In genomic region chr3:14425574-14426304, GRCh38 we compare ENCODE assay signal across 9 cellular contexts. TPM values are rescaled to one million over a fixed set of nuclear protein-coding genes. Genes with fewer than 3 reads are reported as not detected.
DNase-seq lines count a peak whose midpoint lies in the region; ATAC-seq, FAIRE-seq and TF ChIP-seq lines count a peak whose summit lies in the region.
"Had no signal": no experiment of that assay in that cellular context is flagged by ENCODE, and none has a peak within 500 bp of the region (broad histone marks: within the 10 kb centered on the region; RNA-seq: fewer than 3 reads in every experiment).

No MANE protein-coding gene starts in this region.

- FAIRE-seq in GM18507 (lab: Jason Lieb, UNC): peak; percentile 76

- H3K4me3 ChIP-seq in GM23248 (no peak overlapping the region), prostate gland (no peak overlapping the region)
- H3K4me3 ChIP-seq: SK-N-MC had no signal

- no peak overlapping the region for H2AFZ ChIP-seq in GM23248

- H3K79me2 ChIP-seq in GM23248 (ENCODE audit: insufficient read depth): 0 out of 2 replicates have a peak, but pooled peaks cover 5% of the 10 kb centered on the region

- peak overlapping the region; percentile 79 for H3K27ac Mint-ChIP-seq in activated naive CD8-positive, alpha-beta T cell treated with anti-CD3 and anti-CD28 coated beads for 36 hours
- peak overlapping the region; percentile 91 for H3K27ac Mint-ChIP-seq in stimulated activated effector memory CD8-positive, alpha-beta T cell treated with anti-CD3 and anti-CD28 coated beads, Interleukin-12 subunit alpha, Interleukin-12 subunit beta, amount 100 ng/mL, for 72 hours

- H3F3A ChIP-seq in GM23248 (ENCODE audit: insufficient read depth): no peaks in the 10 kb centered on the region

- no peaks in the 10 kb centered on the region for H3K9me3 ChIP-seq in GM23248 (ENCODE audit: low read depth)
- H3K9me3 ChIP-seq in prostate gland: no peaks in the 10 kb centered on the region

- H4K20me1 ChIP-seq in GM23248 (ENCODE audit: insufficient read depth): no peaks in the 10 kb centered on the region

- peak; percentile 50 for ATAC-seq in GM21825 (IDR thresholded peaks at IDR 0.05; ENCODE audit: unreplicated experiment)
- peak; percentile 59 for ATAC-seq in stimulated activated effector memory CD8-positive, alpha-beta T cell treated with anti-CD3 and anti-CD28 coated beads, Interleukin-12 subunit alpha, Interleukin-12 subunit beta, amount 100 ng/mL, for 72 hours

- H3K9ac ChIP-seq in GM23248: no peak overlapping the region

- peak overlapping the region; percentile 37 for H3K4me3 Mint-ChIP-seq in activated naive CD8-positive, alpha-beta T cell treated with anti-CD3 and anti-CD28 coated beads for 36 hours
- H3K4me3 Mint-ChIP-seq in stimulated activated effector memory CD8-positive, alpha-beta T cell treated with anti-CD3 and anti-CD28 coated beads, Interleukin-12 subunit alpha, Interleukin-12 subunit beta, amount 100 ng/mL, for 72 hours: peak overlapping the region; percentile 73

- no peaks in the 10 kb centered on the region for H3K27me3 Mint-ChIP-seq in activated naive CD8-positive, alpha-beta T cell treated with anti-CD3 and anti-CD28 coated beads for 36 hours

- no peak for TF ChIP-seq POLR2A in prostate gland (IDR thresholded peaks at IDR 0.05)

- no peak overlapping the region for H3K4me2 ChIP-seq in GM23248 (ENCODE audit: unreplicated experiment)

- H3K36me3 ChIP-seq in GM23248 (ENCODE audit: low read depth) (no peaks in the 10 kb centered on the region), prostate gland (no peaks in the 10 kb centered on the region)

- H3K9me3 Mint-ChIP-seq in activated naive CD8-positive, alpha-beta T cell treated with anti-CD3 and anti-CD28 coated beads for 36 hours: no peaks in the 10 kb centered on the region
- H3K9me3 Mint-ChIP-seq in stimulated activated effector memory CD8-positive, alpha-beta T cell treated with anti-CD3 and anti-CD28 coated beads, Interleukin-12 subunit alpha, Interleukin-12 subunit beta, amount 100 ng/mL, for 72 hours: no peaks in the 10 kb centered on the region

- H3K4me1 Mint-ChIP-seq in activated naive CD8-positive, alpha-beta T cell treated with anti-CD3 and anti-CD28 coated beads for 36 hours: peaks cover 83% of the 10 kb centered on the region
- peaks cover 85% of the 10 kb centered on the region for H3K4me1 Mint-ChIP-seq in stimulated activated effector memory CD8-positive, alpha-beta T cell treated with anti-CD3 and anti-CD28 coated beads, Interleukin-12 subunit alpha, Interleukin-12 subunit beta, amount 100 ng/mL, for 72 hours

- peaks cover 7% of the 10 kb centered on the region for H3K36me3 Mint-ChIP-seq in activated naive CD8-positive, alpha-beta T cell treated with anti-CD3 and anti-CD28 coated beads for 36 hours
- peaks cover 8% of the 10 kb centered on the region for H3K36me3 Mint-ChIP-seq in stimulated activated effector memory CD8-positive, alpha-beta T cell treated with anti-CD3 and anti-CD28 coated beads, Interleukin-12 subunit alpha, Interleukin-12 subunit beta, amount 100 ng/mL, for 72 hours

- H3K4me1 ChIP-seq in GM23248 (ENCODE audit: insufficient read depth) (no peaks in the 10 kb centered on the region), prostate gland (replicated peaks) (no peaks in the 10 kb centered on the region)

- DNase-seq in GM18507 (ENCODE audit: extremely low spot score, insufficient read length, low read depth): peak; percentile 54
- DNase-seq in NOMO-1 treated with dmso at 0.1 percent for 144 hours (lab: John Stamatoyannopoulos, UW; ENCODE audit: unreplicated experiment): peak; percentile 76
- peak; percentile 58 for DNase-seq in activated naive CD8-positive, alpha-beta T cell treated with anti-CD3 and anti-CD28 coated beads for 36 hours
- peak in 1 of 2 donors; percentile 67 for DNase-seq in stimulated activated effector memory CD8-positive, alpha-beta T cell treated with anti-CD3 and anti-CD28 coated beads, Interleukin-12 subunit alpha, Interleukin-12 subunit beta, amount 100 ng/mL, for 72 hours (ENCODE audit: low spot score in 2 of 2)
- DNase-seq in cortex of kidney (lab: John Stamatoyannopoulos, UW): no peak
- no peak for DNase-seq in GM23248
- no peak for DNase-seq in prostate gland (ENCODE audit: low spot score)

- no peaks in the 10 kb centered on the region for H3K27me3 ChIP-seq in GM23248 (replicated peaks; ENCODE audit: insufficient read depth)
- H3K27me3 ChIP-seq in prostate gland (replicated peaks; ENCODE audit: insufficient read depth): no peaks in the 10 kb centered on the region

- no peaks in the 10 kb centered on the region for H3K9me2 ChIP-seq in GM23248 (ENCODE audit: insufficient read depth)

- TF ChIP-seq CTCF in prostate gland (IDR thresholded peaks at IDR 0.05): no peak

- H3K27ac ChIP-seq in GM23248: no peak overlapping the region
- no peak overlapping the region for H3K27ac ChIP-seq in prostate gland
- H3K27ac ChIP-seq: SK-N-MC had no signal

- intact Hi-C loops in prostate gland (cut with DNase I): no loop called here

- in situ Hi-C loops in GM23248 (cut with MboI): no loop called here

- WGBS in GM23248 (ENCODE audit: low coverage in 1 of 2, low lambda C conversion rate in 2 of 2, missing lambda C conversion rate in 2 of 2), 2 experiments: 89% methylated on average over 14 to 16 of the region's 16 CpGs
- WGBS in prostate gland: 88% methylated on average over 14 of the region's 16 CpGs

RNA-seq across cellular contexts. Expression of gene SLC6A6, which starts 23.3 kb away (rescaled TPM):
- total RNA-seq in activated naive CD8-positive, alpha-beta T cell treated with anti-CD3 and anti-CD28 coated beads for 36 hours: 10 to 100 TPM; 38.6 to 38.7 TPM
- total RNA-seq in GM23248 (2014; rRNA removed; shearing (Covaris generic)): 10.6 and 13.4 TPM in 2 replicates
- 4.6 and 4.7 TPM in 2 replicates for polyA plus RNA-seq in GM23248 (2016; fragmentation: Nextera tagmentation; extraction: Ambion mirVana)
- 10 to 100 TPM in 1 of 2 donors, 1 to 10 TPM in 1; 6.9 to 24.5 TPM for total RNA-seq in prostate gland

Comparison
In these comparisons a context has a peak if more than half of its experiments do, and no peak if none do; other contexts are left out.
1. DNase-seq: peak in GM18507 (single experiment), NOMO-1 treated with dmso at 0.1 percent for 144 hours (single experiment) and activated naive CD8-positive, alpha-beta T cell treated with anti-CD3 and anti-CD28 coated beads for 36 hours (single experiment); none in cortex of kidney (single experiment), GM23248 (single experiment) and prostate gland (single experiment).